8 cellular contexts compared by ENCODE assay signal in the genomic region with DNA sequence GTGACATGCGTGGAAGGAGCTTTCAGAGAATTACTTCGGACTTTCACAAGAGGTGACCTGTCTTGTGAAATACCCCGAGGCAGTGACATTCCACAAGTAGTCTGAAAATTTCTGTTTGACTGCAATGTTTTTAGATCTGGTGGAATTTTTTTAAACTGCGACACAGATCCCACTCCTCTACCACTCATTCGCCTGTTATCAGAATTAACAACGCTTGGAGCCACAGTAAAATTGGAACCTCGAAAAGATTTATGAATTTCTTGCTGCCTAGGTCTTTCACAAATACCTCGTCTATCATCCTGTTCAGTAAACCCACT.
DNase-seq lines count a peak whose midpoint lies in the region; ATAC-seq and TF ChIP-seq lines count a peak whose summit lies in the region.
"Not testable (repeated sequence)": the region's sequence is repeated elsewhere in the genome, so short reads cannot be mapped to it uniquely, and the experiment has no call there.

No MANE protein-coding gene starts in this region.

- in situ Hi-C loops in IMR-90 (cut with MboI; ENCODE audit: low sequenced_read_pairs): not testable (repeated sequence)

- H3K27ac Mint-ChIP-seq in CD4-positive, CD25-positive, alpha-beta regulatory T cell: peak overlapping the region in 2 of 3 donors; percentile 71 to 92
- H3K27ac Mint-ChIP-seq in activated CD4-positive, alpha-beta T cell treated with anti-CD3 and anti-CD28 coated beads, Interleukin-2, amount 10 ng/mL, durations not matched to agents 7 days and 5 days: peak overlapping the region; percentile 9
- H3K27ac Mint-ChIP-seq in MCF 10A (ENCODE audit: low read depth, unreplicated experiment): peak overlapping the region; percentile 42
- H3K27ac Mint-ChIP-seq in naive thymus-derived CD4-positive, alpha-beta T cell: peak overlapping the region in 7 of 9 donors; percentile 38 to 97 (median 88)

- H3K23ac ChIP-seq in IMR-90 (ENCODE audit: low read depth, low read length): not testable (repeated sequence)

- H3K14ac ChIP-seq in IMR-90 (replicated peaks; ENCODE audit: low read depth, low read length): not testable (repeated sequence)

- not testable (repeated sequence) for H3K27ac ChIP-seq in CD4-positive, CD25-positive, alpha-beta regulatory T cell (ENCODE audit: insufficient read depth, low read length, poor library complexity, severe bottlenecking); IMR-90 (ENCODE audit: insufficient read depth, low read length); naive thymus-derived CD4-positive, alpha-beta T cell (ENCODE audit: low read depth, low read length); upper lobe of right lung

- peaks cover 33% of the 10 kb centered on the region for H3K4me1 ChIP-seq in CD4-positive, CD25-positive, alpha-beta regulatory T cell (ENCODE audit: control insufficient read depth, insufficient read depth, low read length, poor library complexity, severe bottlenecking)
- H3K4me1 ChIP-seq in IMR-90 (ENCODE audit: control insufficient read depth, insufficient read depth, low read length); upper lobe of right lung: not testable (repeated sequence)
- peaks cover 0 to 23% of the 10 kb centered on the region in 2 donors for H3K4me1 ChIP-seq in naive thymus-derived CD4-positive, alpha-beta T cell (ENCODE audit: control insufficient read depth in 2 of 2, insufficient read depth in 2 of 2, low read length in 2 of 2)

- H2AK5ac ChIP-seq in IMR-90 (ENCODE audit: low read depth, low read length): not testable (repeated sequence)

- not testable (repeated sequence) for H3K9me1 ChIP-seq in IMR-90 (ENCODE audit: insufficient read depth, low read length)

- not testable (repeated sequence) for DNase-seq in CD4-positive, CD25-positive, alpha-beta regulatory T cell; IMR-90; activated CD4-positive, alpha-beta T cell treated with anti-CD3 and anti-CD28 coated beads, Interleukin-2, amount 10 ng/mL, durations not matched to agents 7 days and 5 days; MCF 10A (ENCODE audit: unreplicated experiment); naive thymus-derived CD4-positive, alpha-beta T cell; upper lobe of right lung
- peak; percentile 11 for DNase-seq in epithelial cell of esophagus (ENCODE audit: low read depth)
- DNase-seq in renal cortical epithelial cell (ENCODE audit: low read depth): peak; percentile 13

- not testable (repeated sequence) for H3K36me3 ChIP-seq in CD4-positive, CD25-positive, alpha-beta regulatory T cell (ENCODE audit: control insufficient read depth, insufficient read depth, low read length); naive thymus-derived CD4-positive, alpha-beta T cell (ENCODE audit: control insufficient read depth in 2 of 3, insufficient read depth in 3 of 3, low read length in 3 of 3)
- peaks cover 12% of the 10 kb centered on the region for H3K36me3 ChIP-seq in IMR-90 (ENCODE audit: control insufficient read depth, insufficient read depth, low read length)
- peaks cover 21% of the 10 kb centered on the region for H3K36me3 ChIP-seq in upper lobe of right lung

- not testable (repeated sequence) for H3K27me3 ChIP-seq in CD4-positive, CD25-positive, alpha-beta regulatory T cell (ENCODE audit: control insufficient read depth, insufficient read depth, low read length); IMR-90 (ENCODE audit: control insufficient read depth, insufficient read depth, low read length); naive thymus-derived CD4-positive, alpha-beta T cell (ENCODE audit: control insufficient read depth in 2 of 2, insufficient read depth in 2 of 2, low read length in 2 of 2); upper lobe of right lung

- H3K4me3 ChIP-seq in CD4-positive, CD25-positive, alpha-beta regulatory T cell (ENCODE audit: low read depth, low read length); IMR-90 (ENCODE audit: insufficient read depth, low read depth, low read length); epithelial cell of esophagus (ENCODE audit: low read length); naive thymus-derived CD4-positive, alpha-beta T cell (ENCODE audit: low read length); upper lobe of right lung: not testable (repeated sequence)

- not testable (repeated sequence) for TF ChIP-seq RAD21 in IMR-90 (IDR thresholded peaks at IDR 0.05; ENCODE audit: low read length)

- not testable (repeated sequence) for TF ChIP-seq CTCF in IMR-90 (conservative IDR thresholded peaks at IDR 0.05; ENCODE audit: low read depth, low read length); MCF 10A (IDR thresholded peaks at IDR 0.05; ENCODE audit: unreplicated experiment); epithelial cell of esophagus (IDR thresholded peaks at IDR 0.05; ENCODE audit: insufficient read depth, low read depth, low read length, missing control alignments); upper lobe of right lung (IDR thresholded peaks at IDR 0.05)

- peak overlapping the region in 1 of 4 donors; percentile 8 for H3K4me3 Mint-ChIP-seq in CD4-positive, CD25-positive, alpha-beta regulatory T cell
- H3K4me3 Mint-ChIP-seq in activated CD4-positive, alpha-beta T cell treated with anti-CD3 and anti-CD28 coated beads, Interleukin-2, amount 10 ng/mL, durations not matched to agents 7 days and 5 days; MCF 10A (ENCODE audit: unreplicated experiment); naive thymus-derived CD4-positive, alpha-beta T cell: not testable (repeated sequence)

- not testable (repeated sequence) for ATAC-seq in CD4-positive, CD25-positive, alpha-beta regulatory T cell (ENCODE audit: low read depth in 2 of 2); IMR-90 (ENCODE audit: low read depth); naive thymus-derived CD4-positive, alpha-beta T cell
- peak; percentile 8 for ATAC-seq in upper lobe of right lung

- not testable (repeated sequence) for H2BK20ac ChIP-seq in IMR-90 (ENCODE audit: low read depth, low read length)

- WGBS in IMR-90 (ENCODE audit: extremely low coverage in 2 of 2, insufficient read length in 1 of 2), 2 experiments: no CpG with 5 or more reads among the region's 8 CpGs

- not testable (repeated sequence) for H3K9me3 ChIP-seq in CD4-positive, CD25-positive, alpha-beta regulatory T cell (ENCODE audit: control insufficient read depth in 2 of 2, low read length in 2 of 2); IMR-90 (ENCODE audit: control insufficient read depth, insufficient read depth, low read length); naive thymus-derived CD4-positive, alpha-beta T cell (ENCODE audit: control insufficient read depth in 2 of 3, low read length in 3 of 3); upper lobe of right lung

- not testable (repeated sequence) for H2BK5ac ChIP-seq in IMR-90 (ENCODE audit: low read depth, low read length, poor library complexity, severe bottlenecking)

- H3K4me2 ChIP-seq in IMR-90 (ENCODE audit: low read depth, low read length): not testable (repeated sequence)

- not testable (repeated sequence) for H2AFZ ChIP-seq in IMR-90 (replicated peaks; ENCODE audit: low read length, poor library complexity)

- not testable (repeated sequence) for H3K27me3 Mint-ChIP-seq in CD4-positive, CD25-positive, alpha-beta regulatory T cell; activated CD4-positive, alpha-beta T cell treated with anti-CD3 and anti-CD28 coated beads, Interleukin-2, amount 10 ng/mL, durations not matched to agents 7 days and 5 days; MCF 10A (ENCODE audit: insufficient read depth, unreplicated experiment); naive thymus-derived CD4-positive, alpha-beta T cell

- POLR2A ChIA-PET in IMR-90 (lab: Charles Lee; ENCODE audit: unreplicated experiment); activated CD4-positive, alpha-beta T cell treated with anti-CD3 and anti-CD28 coated beads, Interleukin-2, amount 10 ng/mL, durations not matched to agents 7 days and 5 days (lab: Charles Lee); MCF 10A (lab: Yijun Ruan, JAX); naive thymus-derived CD4-positive, alpha-beta T cell (lab: Charles Lee): not testable (repeated sequence)

- not testable (repeated sequence) for H4K5ac ChIP-seq in IMR-90 (ENCODE audit: low read depth, low read length)

- H4K8ac ChIP-seq in IMR-90 (ENCODE audit: low read depth in 2 of 2, low read length in 2 of 2): not testable (repeated sequence)

- H2BK15ac ChIP-seq in IMR-90 (ENCODE audit: low read depth, low read length): not testable (repeated sequence)

- H3K18ac ChIP-seq in IMR-90 (ENCODE audit: low read depth, low read length): not testable (repeated sequence)

- CTCF ChIA-PET in IMR-90 (lab: Yijun Ruan, JAX): interaction anchor here (0.6 kb wide), 1 partner anchor 397 kb away, joined by 5 read pairs; no protein-coding TSS in a partner anchor
- CTCF ChIA-PET in activated CD4-positive, alpha-beta T cell treated with anti-CD3 and anti-CD28 coated beads, Interleukin-2, amount 10 ng/mL, durations not matched to agents 7 days and 5 days (lab: Charles Lee); MCF 10A (lab: Yijun Ruan, JAX); naive thymus-derived CD4-positive, alpha-beta T cell (lab: Charles Lee): not testable (repeated sequence)

- intact Hi-C loops in IMR-90 (cut with micrococcal nuclease); MCF 10A (cut with micrococcal nuclease); upper lobe of right lung (cut with DNase I): not testable (repeated sequence)
- intact Hi-C loops in naive thymus-derived CD4-positive, alpha-beta T cell (cut with micrococcal nuclease): loop anchor here in 1 of 2 donors (5.0 to 10.0 kb wide), 3 partner anchors 262 to 1175 kb away; a partner anchor contains a TSS

- dilution Hi-C loops in IMR-90 (cut with HindIII; ENCODE audit: low sequenced_read_pairs, unreplicated experiment): not testable (repeated sequence)

- H3K79me1 ChIP-seq in IMR-90 (ENCODE audit: low read depth in 1 of 2, low read length in 2 of 2): peaks cover 10 to 41% of the 10 kb centered on the region in 2 experiments; a peak in 3 of 4 replicates

- H2BK120ac ChIP-seq in IMR-90 (ENCODE audit: low read depth, low read length): not testable (repeated sequence)

- not testable (repeated sequence) for H2AK9ac ChIP-seq in IMR-90 (replicated peaks; ENCODE audit: low read depth, low read length, poor library complexity)

- H4K20me1 ChIP-seq in IMR-90 (ENCODE audit: insufficient read depth, low read length): not testable (repeated sequence)

- H3K4me1 Mint-ChIP-seq in CD4-positive, CD25-positive, alpha-beta regulatory T cell: peaks cover 12 to 61% (median 39%) of the 10 kb centered on the region in 4 donors
- H3K4me1 Mint-ChIP-seq in activated CD4-positive, alpha-beta T cell treated with anti-CD3 and anti-CD28 coated beads, Interleukin-2, amount 10 ng/mL, durations not matched to agents 7 days and 5 days: peaks cover 32% of the 10 kb centered on the region
- H3K4me1 Mint-ChIP-seq in MCF 10A (ENCODE audit: insufficient read depth, unreplicated experiment): peaks cover 15% of the 10 kb centered on the region
- H3K4me1 Mint-ChIP-seq in naive thymus-derived CD4-positive, alpha-beta T cell: peaks cover 9 to 68% (median 48%) of the 10 kb centered on the region in 7 donors

- not testable (repeated sequence) for H3K4ac ChIP-seq in IMR-90 (ENCODE audit: low read depth, low read length)

- H3K56ac ChIP-seq in IMR-90 (ENCODE audit: extremely low read depth, insufficient read depth, low read length): not testable (repeated sequence)

- not testable (repeated sequence) for H4K91ac ChIP-seq in IMR-90 (ENCODE audit: insufficient read depth, low read depth, low read length)

- H3K9ac ChIP-seq in IMR-90 (ENCODE audit: low read depth, low read length): not testable (repeated sequence)

- TSS peak; percentile 67 for BruUV-seq in IMR-90 (replicated peaks; lab: Mats Ljungman, UMichigan)
- not testable (repeated sequence) for BruUV-seq in MCF 10A (replicated peaks; lab: Mats Ljungman, UMichigan)

- H3K36me3 Mint-ChIP-seq in CD4-positive, CD25-positive, alpha-beta regulatory T cell: not testable (repeated sequence)
- H3K36me3 Mint-ChIP-seq in activated CD4-positive, alpha-beta T cell treated with anti-CD3 and anti-CD28 coated beads, Interleukin-2, amount 10 ng/mL, durations not matched to agents 7 days and 5 days (ENCODE audit: low read depth): peaks cover 10% of the 10 kb centered on the region
- peaks cover 33% of the 10 kb centered on the region for H3K36me3 Mint-ChIP-seq in MCF 10A (ENCODE audit: insufficient read depth, unreplicated experiment)
- H3K36me3 Mint-ChIP-seq in naive thymus-derived CD4-positive, alpha-beta T cell: peaks cover 5 to 18% (median 11%) of the 10 kb centered on the region in 5 donors

- not testable (repeated sequence) for H3K9me3 Mint-ChIP-seq in CD4-positive, CD25-positive, alpha-beta regulatory T cell; activated CD4-positive, alpha-beta T cell treated with anti-CD3 and anti-CD28 coated beads, Interleukin-2, amount 10 ng/mL, durations not matched to agents 7 days and 5 days; MCF 10A (ENCODE audit: unreplicated experiment); naive thymus-derived CD4-positive, alpha-beta T cell

- not testable (repeated sequence) for TF ChIP-seq POLR2A in IMR-90 (IDR thresholded peaks at IDR 0.05; ENCODE audit: low read depth, low read length)

Comparison
In these comparisons a context has a peak if more than half of its experiments do, and no peak if none do; other contexts are left out.
1. H3K27ac Mint-ChIP-seq: peak in every context shown above with its lines; median percentile 88 in naive thymus-derived CD4-positive, alpha-beta T cell; 82 in CD4-positive, CD25-positive, alpha-beta regulatory T cell; 42 in MCF 10A; 9 in activated CD4-positive, alpha-beta T cell treated with anti-CD3 and anti-CD28 coated beads, Interleukin-2, amount 10 ng/mL, durations not matched to agents 7 days and 5 days.